Comparison of ENCODE assay signal across 13 cellular contexts in genomic region chr11:112159098-112159761, GRCh38. TPM values are rescaled to one million over a fixed set of nuclear protein-coding genes. Genes with fewer than 3 reads are reported as not detected.
DNase-seq lines count a peak whose midpoint lies in the region; ATAC-seq, FAIRE-seq and TF ChIP-seq lines count a peak whose summit lies in the region.
"Had no signal": no experiment of that assay in that cellular context is flagged by ENCODE, and none has a peak within 500 bp of the region (broad histone marks: within the 10 kb centered on the region; RNA-seq: fewer than 3 reads in every experiment).

No MANE protein-coding gene starts in this region.

- peaks cover 8 to 17% (median 11%) of the 10 kb centered on the region in 5 donors for H3K27me3 Mint-ChIP-seq in naive thymus-derived CD8-positive, alpha-beta T cell

- H3K4me2 ChIP-seq in A549 = peak overlapping the region; percentile 86

- no peak for TF ChIP-seq RAD21 in A549 (conservative IDR thresholded peaks at IDR 0.05 in 1 of 2, IDR thresholded peaks at IDR 0.05 in 1 of 2)

- peaks cover 0 to 7% of the 10 kb centered on the region in 2 donors for H3K36me3 ChIP-seq in left lung

- H3K27ac Mint-ChIP-seq in naive thymus-derived CD8-positive, alpha-beta T cell = no peak overlapping the region
- H3K27ac Mint-ChIP-seq: stimulated activated naive CD8-positive, alpha-beta T cell treated with anti-CD3 and anti-CD28 coated beads, Interleukin-15, amount 100 ng/mL, for 72 hours; T-helper 1 cell treated with Interleukin-12 subunit alpha and Interleukin-12 subunit beta and Interleukin-4 antibody, amounts not matched to agents 30 μg/mL and 1 μg/mL, for 36 hours had no signal

- H3K4me1 ChIP-seq in A549 (peaks cover 67% of the 10 kb centered on the region), left lung (peaks cover 0 to 36% of the 10 kb centered on the region in 2 donors), right cardiac atrium (ENCODE audit: control insufficient read depth, insufficient read depth, low read length) (peaks cover 2% of the 10 kb centered on the region)

- H3K4me3 ChIP-seq in A549 (peak overlapping the region; percentile 80; the same call in 1 of the 3 replicates), HL-60 (replicated peaks; ENCODE audit: insufficient read depth, low read length) (peak overlapping the region; percentile 24; the same call in 1 of the 2 replicates), left lung (peak overlapping the region in 1 of 2 donors; percentile 13), right cardiac atrium (ENCODE audit: low read length) (no peak overlapping the region)

- H3K36me3 Mint-ChIP-seq in naive thymus-derived CD8-positive, alpha-beta T cell = peaks cover 0 to 11% (median 9%) of the 10 kb centered on the region in 3 donors

- ATAC-seq in A549 (no peak), left lung (no peak), HG03095 (IDR thresholded peaks at IDR 0.05; ENCODE audit: unreplicated experiment) (no peak), HG02970 (IDR thresholded peaks at IDR 0.05; ENCODE audit: low FRiP score, unreplicated experiment) (no peak), right cardiac atrium (no peak)
- no peak for ATAC-seq in naive thymus-derived CD8-positive, alpha-beta T cell
- ATAC-seq: stimulated activated naive CD8-positive, alpha-beta T cell treated with anti-CD3 and anti-CD28 coated beads, Interleukin-15, amount 100 ng/mL, for 72 hours had no signal

- POLR2A ChIA-PET in A549 (lab: Yijun Ruan, JAX) (interaction anchor here (0.7 kb wide), 1 partner anchor 30 kb away, joined by 3 read pairs; no protein-coding TSS in a partner anchor), RWPE1 (lab: Yijun Ruan, JAX; ENCODE audit: low non-redundant PET) (no interaction called here)
- POLR2A ChIA-PET in naive thymus-derived CD8-positive, alpha-beta T cell (lab: Charles Lee) = no interaction called here

- DNase-seq in A549 (ENCODE audit: low read depth in 1 of 2, low spot score in 1 of 2) (no peak), HL-60 (ENCODE audit: low read depth in 1 of 2, low spot score in 1 of 2) (peak; percentile 57 to 64), RWPE1 (ENCODE audit: low spot score) (no peak), left lung (peak in 1 of 2 donors; percentile 40), right cardiac atrium (no peak)
- no peak for DNase-seq in naive thymus-derived CD8-positive, alpha-beta T cell
- DNase-seq: activated CD4-positive, alpha-beta T cell treated with anti-CD3 and anti-CD28 coated beads for 4 hours; nucleus accumbens; stimulated activated naive CD8-positive, alpha-beta T cell treated with anti-CD3 and anti-CD28 coated beads, Interleukin-15, amount 100 ng/mL, for 72 hours had no signal

- peak overlapping the region; percentile 81 to 86 for H3K27ac ChIP-seq in A549
- H3K27ac ChIP-seq in HL-60 (replicated peaks) = peak overlapping the region; percentile 82
- H3K27ac ChIP-seq in RWPE1 = peak overlapping the region; percentile 67
- peak overlapping the region; percentile 14 to 92 for H3K27ac ChIP-seq in left lung
- H3K27ac ChIP-seq in right cardiac atrium (ENCODE audit: low read length) = no peak overlapping the region

- TF ChIP-seq POLR2A in A549 (IDR thresholded peaks at IDR 0.05; ENCODE audit: low read length) = no peak

- CTCF ChIA-PET in A549 (lab: Yijun Ruan, JAX) = interaction anchor here (1.5 kb wide), 1 partner anchor 60 kb away, joined by 3 read pairs; no protein-coding TSS in a partner anchor
- CTCF ChIA-PET in RWPE1 (lab: Yijun Ruan, JAX) = no interaction called here

- peaks cover 0 to 22% (median 6%) of the 10 kb centered on the region in 4 donors for H3K4me1 Mint-ChIP-seq in naive thymus-derived CD8-positive, alpha-beta T cell

- H3K4me3 Mint-ChIP-seq in naive thymus-derived CD8-positive, alpha-beta T cell = no peak overlapping the region
- H3K4me3 Mint-ChIP-seq: stimulated activated naive CD8-positive, alpha-beta T cell treated with anti-CD3 and anti-CD28 coated beads, Interleukin-15, amount 100 ng/mL, for 72 hours; T-helper 1 cell treated with Interleukin-12 subunit alpha and Interleukin-12 subunit beta and Interleukin-4 antibody, amounts not matched to agents 30 μg/mL and 1 μg/mL, for 36 hours had no signal

- 72% methylated on average over 6 of the region's 6 CpGs for WGBS in A549 (ENCODE audit: missing lambda C conversion rate)
- WGBS in right cardiac atrium = 78% methylated on average over 6 of the region's 6 CpGs

- FAIRE-seq in A549 (lab: Jason Lieb, UNC) = no peak
- FAIRE-seq: D721Med had no signal

- peaks cover 0 to 1% (median 0%) of the 10 kb centered on the region in 9 donors for H3K9me3 Mint-ChIP-seq in naive thymus-derived CD8-positive, alpha-beta T cell
- H3K9me3 Mint-ChIP-seq: stimulated activated naive CD8-positive, alpha-beta T cell treated with anti-CD3 and anti-CD28 coated beads, Interleukin-15, amount 100 ng/mL, for 72 hours; T-helper 1 cell treated with Interleukin-12 subunit alpha and Interleukin-12 subunit beta and Interleukin-4 antibody, amounts not matched to agents 30 μg/mL and 1 μg/mL, for 36 hours had no signal

- intact Hi-C loops in left lung (cut with DNase I) = no loop called here
- intact Hi-C loops in right cardiac atrium (cut with DNase I) = no loop called here

- TF ChIP-seq CTCF in A549 (IDR thresholded peaks at IDR 0.05) = no peak
- no peak for TF ChIP-seq CTCF in HL-60 (IDR thresholded peaks at IDR 0.05; ENCODE audit: insufficient read depth, low read length)
- no peak for TF ChIP-seq CTCF in RWPE1 (conservative IDR thresholded peaks at IDR 0.05; ENCODE audit: low read depth)
- no peak for TF ChIP-seq CTCF in left lung (IDR thresholded peaks at IDR 0.05)

- H3K9me3 ChIP-seq in A549 = no peaks in the 10 kb centered on the region
- no peaks in the 10 kb centered on the region for H3K9me3 ChIP-seq in left lung
- H3K9me3 ChIP-seq in right cardiac atrium (ENCODE audit: control insufficient read depth, low read length) = no peaks in the 10 kb centered on the region

- H3K27me3 ChIP-seq in HL-60 (ENCODE audit: insufficient read depth, poor library complexity, severe bottlenecking) (no peaks in the 10 kb centered on the region), left lung (no peaks in the 10 kb centered on the region), right cardiac atrium (ENCODE audit: control insufficient read depth, insufficient read depth) (no peaks in the 10 kb centered on the region)

- TF ChIP-seq EP300 in A549 (IDR thresholded peaks at IDR 0.05) = no peak

TF ChIP-seq in A549, 52 proteins besides CTCF, POLR2A, EP300 and RAD21 (continues in another document):
- TF ChIP-seq TP53 (CRISPR knock-in tag; IDR thresholded peaks at IDR 0.05) (no peak), RARB (CRISPR knock-in tag; IDR thresholded peaks at IDR 0.05) (no peak), FOSL2 (IDR thresholded peaks at IDR 0.05) (no peak), FOSL2 (CRISPR knock-in tag; IDR thresholded peaks at IDR 0.05) (no peak), FOSB (CRISPR knock-in tag; IDR thresholded peaks at IDR 0.05) (no peak), BHLHE40 (IDR thresholded peaks at IDR 0.05; ENCODE audit: low read depth, low read length) (no peak), GATA3 (IDR thresholded peaks at IDR 0.05; ENCODE audit: borderline replicate concordance) (no peak)
- TF ChIP-seq, protein P1, sequence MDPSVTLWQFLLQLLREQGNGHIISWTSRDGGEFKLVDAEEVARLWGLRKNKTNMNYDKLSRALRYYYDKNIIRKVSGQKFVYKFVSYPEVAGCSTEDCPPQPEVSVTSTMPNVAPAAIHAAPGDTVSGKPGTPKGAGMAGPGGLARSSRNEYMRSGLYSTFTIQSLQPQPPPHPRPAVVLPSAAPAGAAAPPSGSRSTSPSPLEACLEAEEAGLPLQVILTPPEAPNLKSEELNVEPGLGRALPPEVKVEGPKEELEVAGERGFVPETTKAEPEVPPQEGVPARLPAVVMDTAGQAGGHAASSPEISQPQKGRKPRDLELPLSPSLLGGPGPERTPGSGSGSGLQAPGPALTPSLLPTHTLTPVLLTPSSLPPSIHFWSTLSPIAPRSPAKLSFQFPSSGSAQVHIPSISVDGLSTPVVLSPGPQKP (IDR thresholded peaks at IDR 0.05; ENCODE audit: low read depth, low read length) = no peak

RNA-seq across cellular contexts. Expression of gene IL18, which starts 4.7 kb away (rescaled TPM):
- 87.1 and 95.5 TPM in 2 replicates for polyA plus RNA-seq in A549 (2011; rRNA removed)
- polyA plus RNA-seq in A549 (2012; cell fraction: cytosol; rRNA removed) = 35.4 and 37.2 TPM in 2 replicates
- polyA plus RNA-seq in A549 (2012; cell fraction: nucleus; rRNA removed) = 10.9 and 18.7 TPM in 2 replicates
- 114 to 122 TPM (median 119 TPM) in 3 replicates for polyA plus RNA-seq in A549 (2017; fragmentation: RNase III; extraction: RNeasy Plus Mini Kit Qiagen cat#74134 plus additional on column Dnase treatment)
- 22.6 and 26.6 TPM in 2 replicates for polyA minus RNA-seq in A549 (2011; rRNA and poly(A)+ RNA removed)
- total RNA-seq in left lung = 10 to 100 TPM; 35.8 to 46.0 TPM
- 1 to 10 TPM; 2.9 to 4.9 (median 4.5) TPM for total RNA-seq in right cardiac atrium
- polyA plus RNA-seq in right cardiac atrium = 3.1 TPM
- total RNA-seq in naive thymus-derived CD8-positive, alpha-beta T cell = not detected
- under 1 TPM in 2 of 3 donors, not detected in 1; 0.16 to 0.19 TPM for polyA plus RNA-seq in naive thymus-derived CD8-positive, alpha-beta T cell

RNA-seq across cellular contexts. Expression of gene TEX12, which starts 7.9 kb away (rescaled TPM):
- polyA plus RNA-seq in A549 (2011; rRNA removed) = not detected in 2 replicates
- not detected in 2 replicates for polyA plus RNA-seq in A549 (2012; cell fraction: cytosol; rRNA removed)
- polyA plus RNA-seq in A549 (2012; cell fraction: nucleus; rRNA removed) = not detected in 2 replicates
- not detected in 3 replicates for polyA plus RNA-seq in A549 (2017; fragmentation: RNase III; extraction: RNeasy Plus Mini Kit Qiagen cat#74134 plus additional on column Dnase treatment)
- polyA minus RNA-seq in A549 (2011; rRNA and poly(A)+ RNA removed) = not detected in 2 replicates
- not detected for total RNA-seq in left lung
- total RNA-seq in right cardiac atrium = 1 to 10 TPM in 1 of 4 donors, not detected in 3; 1.1 TPM
- polyA plus RNA-seq in right cardiac atrium = 0.20 TPM
- under 1 TPM in 1 of 2 experiments, not detected in 1; 0.44 TPM for total RNA-seq in naive thymus-derived CD8-positive, alpha-beta T cell
- not detected for polyA plus RNA-seq in naive thymus-derived CD8-positive, alpha-beta T cell

RNA-seq across cellular contexts. Expression of gene BCO2, which starts 16.1 kb away (rescaled TPM):
- polyA plus RNA-seq in A549 (2011; rRNA removed) (1.9 and 2.1 TPM in 2 replicates), A549 (2017; fragmentation: RNase III; extraction: RNeasy Plus Mini Kit Qiagen cat#74134 plus additional on column Dnase treatment) (0.79 to 1.8 TPM (median 1.3 TPM) in 3 replicates), right cardiac atrium (70.8 TPM)
- polyA plus RNA-seq in A549 (2012; cell fraction: cytosol; rRNA removed) = 0.25 and 0.28 TPM in 2 replicates
- 0.47 and 0.49 TPM in 2 replicates for polyA plus RNA-seq in A549 (2012; cell fraction: nucleus; rRNA removed)
- polyA minus RNA-seq in A549 (2011; rRNA and poly(A)+ RNA removed) = 0.58 and 0.63 TPM in 2 replicates
- total RNA-seq in left lung (1 to 10 TPM; 3.3 to 3.9 TPM), right cardiac atrium (100 to 1,000 TPM in 2 of 4 donors, 10 to 100 TPM in 2; 78.3 to 147 (median 96.8) TPM)
- 1 to 10 TPM; 1.9 to 2.3 TPM for total RNA-seq in naive thymus-derived CD8-positive, alpha-beta T cell
- polyA plus RNA-seq in naive thymus-derived CD8-positive, alpha-beta T cell = not detected

Comparison
In these comparisons a context has a peak if more than half of its experiments do, and no peak if none do; other contexts are left out.
1. DNase-seq: peak in HL-60 (2 of 2); none in A549 (0 of 2), RWPE1 (single experiment), right cardiac atrium (0 of 3) and naive thymus-derived CD8-positive, alpha-beta T cell (0 of 10).
2. RNA of gene IL18, which starts 4.7 kb away (total RNA-seq): 35.8 to 46.0 TPM in left lung; 2.9 to 4.9 TPM in right cardiac atrium and not detected in naive thymus-derived CD8-positive, alpha-beta T cell; every median in the first group is over 4 times any median in the second.
3. RNA of gene BCO2, which starts 16.1 kb away (total RNA-seq): 78.3 to 147 TPM in right cardiac atrium; 3.3 to 3.9 TPM in left lung and 1.9 to 2.3 TPM in naive thymus-derived CD8-positive, alpha-beta T cell; every median in the first group is over 10 times any median in the second.